ENCODE assay signal across 1 cellular context in genomic region chr21:14215971-14216621, GRCh38.
TF ChIP-seq lines count a peak whose summit lies in the region.

A gene with protein sequence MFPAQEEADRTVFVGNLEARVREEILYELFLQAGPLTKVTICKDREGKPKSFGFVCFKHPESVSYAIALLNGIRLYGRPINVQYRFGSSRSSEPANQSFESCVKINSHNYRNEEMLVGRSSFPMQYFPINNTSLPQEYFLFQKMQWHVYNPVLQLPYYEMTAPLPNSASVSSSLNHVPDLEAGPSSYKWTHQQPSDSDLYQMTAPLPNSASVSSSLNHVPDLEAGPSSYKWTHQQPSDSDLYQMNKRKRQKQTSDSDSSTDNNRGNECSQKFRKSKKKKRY (plus strand): TSS chr21:14216157. CDS start chr21:14216187, 30 bp downstream.

TF ChIP-seq in K562, 482 proteins besides CTCF, POLR2A, EP300 and RAD21 (continued from another document):
- TF ChIP-seq NKRF (IDR thresholded peaks at IDR 0.05; ENCODE audit: borderline replicate concordance) (no peak), ZMIZ1 (IDR thresholded peaks at IDR 0.05; ENCODE audit: low read depth in 2 of 2, low read length in 2 of 2) (no peak), CREB3L1 (IDR thresholded peaks at IDR 0.05; ENCODE audit: borderline replicate concordance, low read depth) (no peak), SRF (CRISPR knock-in tag; IDR thresholded peaks at IDR 0.05) (0 out of 4 replicates have a peak, but pooled peaks of 1 of the 2 experiments have one; percentile 10), POLR2G (IDR thresholded peaks at IDR 0.05; ENCODE audit: low read depth, low read length) (peak; percentile 58), RFX1 (IDR thresholded peaks at IDR 0.05) (no peak), GABPB1 (CRISPR knock-in tag; IDR thresholded peaks at IDR 0.05) (no peak), FOXP1 (CRISPR knock-in tag; IDR thresholded peaks at IDR 0.05) (no peak), MAFG (tag; conservative IDR thresholded peaks at IDR 0.05) (no peak), HBP1 (CRISPR knock-in tag; IDR thresholded peaks at IDR 0.05) (no peak), ZBTB12 (CRISPR knock-in tag; IDR thresholded peaks at IDR 0.05) (no peak), RB1 (IDR thresholded peaks at IDR 0.05; ENCODE audit: low read depth) (peak; percentile 62; the same call in 1 of the 2 replicates), ZNF431 (CRISPR knock-in tag; IDR thresholded peaks at IDR 0.05) (no peak), ZBTB7A (IDR thresholded peaks at IDR 0.05; ENCODE audit: borderline replicate concordance, control insufficient read depth, low read depth, low read length) (peak; percentile 33; the same call in 1 of the 2 replicates), DDX20 (tag; IDR thresholded peaks at IDR 0.05; ENCODE audit: low read depth) (no peak), CHD2 (IDR thresholded peaks at IDR 0.05; ENCODE audit: low read depth, low read length) (no peak), ZBTB5 (IDR thresholded peaks at IDR 0.05) (no peak), HDAC1 (IDR thresholded peaks at IDR 0.05) (no peak), HNRNPLL (IDR thresholded peaks at IDR 0.05; ENCODE audit: low read depth, low read length, poor library complexity, severe bottlenecking) (no peak), FIP1L1 (IDR thresholded peaks at IDR 0.05; ENCODE audit: low read depth, low read length, poor library complexity, severe bottlenecking) (no peak), CCNT2 (IDR thresholded peaks at IDR 0.05; ENCODE audit: borderline replicate concordance, extremely low read depth, insufficient read length, low read depth, low read length) (peak; percentile 60), CXXC5 (CRISPR knock-in tag; IDR thresholded peaks at IDR 0.05) (peak; percentile 50), RBFOX2 (IDR thresholded peaks at IDR 0.05; ENCODE audit: low read depth, low read length) (peak; percentile 63), ZNF121 (CRISPR knock-in tag; conservative IDR thresholded peaks at IDR 0.05) (no peak), XRCC3 (IDR thresholded peaks at IDR 0.05) (no peak), PHB (CRISPR knock-in tag; IDR thresholded peaks at IDR 0.05) (no peak), ATF7 (IDR thresholded peaks at IDR 0.05) (0 out of 2 replicates have a peak, but pooled peaks have one; percentile 30), PHF8 (IDR thresholded peaks at IDR 0.05; ENCODE audit: borderline replicate concordance, low read length) (peak; percentile 42; the same call in 1 of the 2 replicates), STAG1 (CRISPR knock-in tag; IDR thresholded peaks at IDR 0.05; ENCODE audit: borderline replicate concordance) (no peak)
- TF ChIP-seq, protein P1, sequence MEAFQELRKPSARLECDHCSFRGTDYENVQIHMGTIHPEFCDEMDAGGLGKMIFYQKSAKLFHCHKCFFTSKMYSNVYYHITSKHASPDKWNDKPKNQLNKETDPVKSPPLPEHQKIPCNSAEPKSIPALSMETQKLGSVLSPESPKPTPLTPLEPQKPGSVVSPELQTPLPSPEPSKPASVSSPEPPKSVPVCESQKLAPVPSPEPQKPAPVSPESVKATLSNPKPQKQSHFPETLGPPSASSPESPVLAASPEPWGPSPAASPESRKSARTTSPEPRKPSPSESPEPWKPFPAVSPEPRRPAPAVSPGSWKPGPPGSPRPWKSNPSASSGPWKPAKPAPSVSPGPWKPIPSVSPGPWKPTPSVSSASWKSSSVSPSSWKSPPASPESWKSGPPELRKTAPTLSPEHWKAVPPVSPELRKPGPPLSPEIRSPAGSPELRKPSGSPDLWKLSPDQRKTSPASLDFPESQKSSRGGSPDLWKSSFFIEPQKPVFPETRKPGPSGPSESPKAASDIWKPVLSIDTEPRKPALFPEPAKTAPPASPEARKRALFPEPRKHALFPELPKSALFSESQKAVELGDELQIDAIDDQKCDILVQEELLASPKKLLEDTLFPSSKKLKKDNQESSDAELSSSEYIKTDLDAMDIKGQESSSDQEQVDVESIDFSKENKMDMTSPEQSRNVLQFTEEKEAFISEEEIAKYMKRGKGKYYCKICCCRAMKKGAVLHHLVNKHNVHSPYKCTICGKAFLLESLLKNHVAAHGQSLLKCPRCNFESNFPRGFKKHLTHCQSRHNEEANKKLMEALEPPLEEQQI (IDR thresholded peaks at IDR 0.05) = no peak
